In the genomic region with DNA sequence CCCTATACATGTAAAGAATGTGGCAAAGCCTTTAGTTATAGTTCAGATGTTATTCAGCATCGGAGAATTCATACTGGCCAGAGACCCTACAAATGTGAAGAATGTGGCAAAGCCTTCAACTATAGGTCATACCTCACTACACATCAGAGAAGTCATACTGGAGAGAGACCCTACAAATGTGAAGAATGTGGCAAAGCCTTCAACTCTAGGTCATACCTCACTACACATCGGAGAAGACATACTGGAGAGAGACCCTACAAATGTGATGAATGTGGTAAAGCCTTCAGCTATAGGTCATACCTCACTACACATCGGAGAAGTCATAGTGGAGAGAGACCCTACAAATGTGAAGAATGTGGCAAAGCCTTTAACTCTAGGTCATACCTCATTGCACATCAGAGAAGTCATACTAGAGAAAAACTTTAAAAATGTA, we compare ENCODE assay signal across 19 cellular contexts. TPM values are rescaled to one million over a fixed set of nuclear protein-coding genes. Genes with fewer than 3 reads are reported as not detected.
DNase-seq lines count a peak whose midpoint lies in the region; ATAC-seq and TF ChIP-seq lines count a peak whose summit lies in the region.
"Had no signal": no experiment of that assay in that cellular context is flagged by ENCODE, and none has a peak within 500 bp of the region (broad histone marks: within the 10 kb centered on the region; RNA-seq: fewer than 3 reads in every experiment).

No MANE protein-coding gene starts in this region.

- no peak overlapping the region for H2AFZ ChIP-seq in PC-9

- no peaks in the 10 kb centered on the region for H3K4me1 ChIP-seq in PC-9 (replicated peaks; ENCODE audit: insufficient read depth)
- H3K4me1 ChIP-seq in thoracic aorta (ENCODE audit: control insufficient read depth in 1 of 2, low read depth in 2 of 2), result no peaks in the 10 kb centered on the region
- H3K4me1 ChIP-seq in upper lobe of right lung, result no peaks in the 10 kb centered on the region
- H3K4me1 ChIP-seq: heart right ventricle, SJSA1, stomach, uterus had no signal

- peaks cover 71% of the 10 kb centered on the region for H3K36me3 ChIP-seq in PC-9 (ENCODE audit: low read depth)
- H3K36me3 ChIP-seq in thoracic aorta, result peaks cover 41% of the 10 kb centered on the region
- H3K36me3 ChIP-seq in upper lobe of right lung, result peaks cover 25% of the 10 kb centered on the region
- H3K36me3 ChIP-seq: uterus had no signal

- intact Hi-C loops in PC-9 (cut with micrococcal nuclease; ENCODE audit: unreplicated experiment), result no loop called here
- intact Hi-C loops in upper lobe of right lung (cut with DNase I), result no loop called here

- ATAC-seq in thoracic aorta (ENCODE audit: insufficient number of reproducible peaks, low FRiP score, low read depth) (no peak), upper lobe of right lung (no peak)
- ATAC-seq: activated T-cell treated with anti-CD3 and anti-CD28 coated beads, Interleukin-2, amount 50 U/mL, for 4 hours; heart right ventricle had no signal

- no peaks in the 10 kb centered on the region for H4K20me1 ChIP-seq in PC-9 (ENCODE audit: insufficient read depth)

- H3K9me3 ChIP-seq in PC-9 (ENCODE audit: insufficient read depth, low read depth) (peaks cover 94% of the 10 kb centered on the region), thoracic aorta (peaks cover 97% of the 10 kb centered on the region), upper lobe of right lung (peaks cover 96% of the 10 kb centered on the region)

- no peaks in the 10 kb centered on the region for H3F3A ChIP-seq in PC-9 (ENCODE audit: insufficient read depth, low read depth)

- H3K9me3 Mint-ChIP-seq in activated naive CD4-positive, alpha-beta T cell treated with anti-CD3 and anti-CD28 coated beads, Interleukin-2, amount 50 U/mL, for 24 hours, result peaks cover 43% of the 10 kb centered on the region

- H3K27me3 ChIP-seq in PC-9 (ENCODE audit: insufficient read depth, low read depth) (no peaks in the 10 kb centered on the region), thoracic aorta (replicated peaks; ENCODE audit: insufficient read depth) (no peaks in the 10 kb centered on the region), upper lobe of right lung (no peaks in the 10 kb centered on the region)
- H3K27me3 ChIP-seq: heart right ventricle, SJSA1, stomach, uterus had no signal

- peaks cover 82% of the 10 kb centered on the region for H3K36me3 Mint-ChIP-seq in activated naive CD4-positive, alpha-beta T cell treated with anti-CD3 and anti-CD28 coated beads, Interleukin-2, amount 50 U/mL, for 24 hours

- H3K27ac Mint-ChIP-seq in activated naive CD4-positive, alpha-beta T cell treated with anti-CD3 and anti-CD28 coated beads, Interleukin-2, amount 50 U/mL, for 24 hours, result peak overlapping the region; percentile 69
- H3K27ac Mint-ChIP-seq: brain had no signal

- CTCF ChIA-PET in PC-9 (lab: Charles Lee), result no interaction called here

- H3K27ac ChIP-seq in PC-9 (no peak overlapping the region), coronary artery (no peak overlapping the region), thoracic aorta (no peak overlapping the region), upper lobe of right lung (no peak overlapping the region)
- H3K27ac ChIP-seq: heart right ventricle, SJSA1, stomach, uterus had no signal

- TSS peak; percentile 13 for BruUV-seq in PC-9 (replicated peaks; lab: Mats Ljungman, UMichigan)

- no peak for DNase-seq in activated naive CD4-positive, alpha-beta T cell treated with Interleukin-2 at 50 U/mL for 16 hours
- no peak for DNase-seq in PC-9
- no peak for DNase-seq in coronary artery (ENCODE audit: low spot score)
- DNase-seq in thoracic aorta (ENCODE audit: low spot score), result no peak
- no peak for DNase-seq in upper lobe of right lung
- no peak for DNase-seq in cerebellum (ENCODE audit: low spot score)
- no peak for DNase-seq in nucleus accumbens (lab: John Stamatoyannopoulos, UW)
- DNase-seq: activated CD4-positive, alpha-beta T cell treated with anti-CD3 and anti-CD28 coated beads for 48 hours; activated T-cell treated with anti-CD3 and anti-CD28 coated beads, Interleukin-2, amount 50 U/mL, for 4 hours; GDM1; heart right ventricle; islet precursor cell; NCI-H1930; NCI-H446 treated with DMSO at 0.1 percent for 48 hours; stomach; uterus had no signal

- peak overlapping the region; percentile 56 for H3K4me3 Mint-ChIP-seq in activated naive CD4-positive, alpha-beta T cell treated with anti-CD3 and anti-CD28 coated beads, Interleukin-2, amount 50 U/mL, for 24 hours
- H3K4me3 Mint-ChIP-seq: activated T-cell treated with anti-CD3 and anti-CD28 coated beads, Interleukin-2, amount 50 U/mL, for 4 hours; brain had no signal

- peaks cover 14% of the 10 kb centered on the region for H3K4me1 Mint-ChIP-seq in activated naive CD4-positive, alpha-beta T cell treated with anti-CD3 and anti-CD28 coated beads, Interleukin-2, amount 50 U/mL, for 24 hours
- H3K4me1 Mint-ChIP-seq: brain had no signal

- peaks cover 21% of the 10 kb centered on the region; the same call in 1 of the 2 replicates for H3K79me2 ChIP-seq in PC-9 (ENCODE audit: low read depth)

- H3K4me2 ChIP-seq in PC-9, result no peak overlapping the region

- H3K4me3 ChIP-seq in PC-9 (peak overlapping the region; percentile 18; the same call in 1 of the 2 replicates), coronary artery (peak overlapping the region; percentile 25), thoracic aorta (peak overlapping the region; percentile 26), upper lobe of right lung (no peak overlapping the region)
- H3K4me3 ChIP-seq: heart right ventricle, SJSA1, stomach, uterus had no signal

- H3K9me2 ChIP-seq in PC-9 (ENCODE audit: insufficient read depth), result no peaks in the 10 kb centered on the region

- TF ChIP-seq CTCF in PC-9 (conservative IDR thresholded peaks at IDR 0.05) (no peak), coronary artery (IDR thresholded peaks at IDR 0.05) (no peak), thoracic aorta (IDR thresholded peaks at IDR 0.05) (no peak), upper lobe of right lung (IDR thresholded peaks at IDR 0.05) (no peak)

- POLR2A ChIA-PET in PC-9 (lab: Charles Lee; ENCODE audit: unreplicated experiment), result no interaction called here

- H3K27me3 Mint-ChIP-seq in activated naive CD4-positive, alpha-beta T cell treated with anti-CD3 and anti-CD28 coated beads, Interleukin-2, amount 50 U/mL, for 24 hours, result no peaks in the 10 kb centered on the region
- H3K27me3 Mint-ChIP-seq: brain had no signal

RNA-seq across cellular contexts. Expression of a gene that starts 42.5 kb away (rescaled TPM):
- total RNA-seq in PC-9 (2021) (12.4 and 18.4 TPM in 2 replicates), thoracic aorta (10 to 100 TPM in 1 of 2 donors, 1 to 10 TPM in 1; 5.6 to 16.0 TPM), upper lobe of right lung (17.0 TPM), cerebellum (9.3 TPM)
